ENCODE assay signal across 19 cellular contexts in genomic region chr15:44694416-44694815, GRCh38. TPM values are rescaled to one million over a fixed set of nuclear protein-coding genes. Genes with fewer than 3 reads are reported as not detected.
A peak's percentile ranks its signal among the peaks of the same experiment; 100 is the strongest.
DNase-seq lines count a peak whose midpoint lies in the region; ATAC-seq and TF ChIP-seq lines count a peak whose summit lies in the region.
"Had no signal": no experiment of that assay in that cellular context is flagged by ENCODE, and none has a peak within 500 bp of the region (broad histone marks: within the 10 kb centered on the region; RNA-seq: fewer than 3 reads in every experiment).

No MANE protein-coding gene starts in this region.

- H3K9ac ChIP-seq in OCI-LY1 (ENCODE audit: low read length), result no peak overlapping the region
- no peak overlapping the region for H3K9ac ChIP-seq in PC-3 (ENCODE audit: low read length)

- no TSS peak for BruUV-seq in PC-3 (replicated peaks; lab: Mats Ljungman, UMichigan)

- intact Hi-C loops in CD8-positive, alpha-beta T cell (cut with DNase I, micrococcal nuclease), result no loop called here
- intact Hi-C loops in PC-3 (cut with micrococcal nuclease), result no loop called here

- ATAC-seq in CD8-positive, alpha-beta T cell, result no peak
- ATAC-seq in PC-3 (no peak), HG02852 (IDR thresholded peaks at IDR 0.05; ENCODE audit: unreplicated experiment) (no peak)

- H3K9me3 Mint-ChIP-seq in CD8-positive, alpha-beta T cell, result peaks cover 7% of the 10 kb centered on the region
- H3K9me3 Mint-ChIP-seq in immature natural killer cell, result peaks cover 0 to 1% (median under 1%) of the 10 kb centered on the region in 6 donors

- H3K79me2 ChIP-seq in OCI-LY1 (ENCODE audit: insufficient read depth, low read length), result no peaks in the 10 kb centered on the region
- H3K79me2 ChIP-seq in PC-3 (ENCODE audit: low read length), result no peaks in the 10 kb centered on the region

- H3K4me1 Mint-ChIP-seq in CD8-positive, alpha-beta T cell (ENCODE audit: low read depth), result peaks cover 45% of the 10 kb centered on the region
- peaks cover 15 to 33% of the 10 kb centered on the region in 2 donors for H3K4me1 Mint-ChIP-seq in immature natural killer cell

- no peak overlapping the region for H3K27ac ChIP-seq in CD8-positive, alpha-beta T cell (ENCODE audit: low read depth, low read length)
- H3K27ac ChIP-seq in OCI-LY1 (ENCODE audit: low read depth, low read length, poor library complexity, severe bottlenecking) (no peak overlapping the region), PC-3 (ENCODE audit: low read length) (no peak overlapping the region)

- H3K4me3 Mint-ChIP-seq in CD8-positive, alpha-beta T cell, result no peak overlapping the region
- no peak overlapping the region for H3K4me3 Mint-ChIP-seq in immature natural killer cell
- H3K4me3 Mint-ChIP-seq: CD14-positive monocyte had no signal

- POLR2A ChIA-PET in CD8-positive, alpha-beta T cell (lab: Charles Lee), result interaction anchor here (1.2 to 8.1 kb wide), 4 partner anchors 11 to 32 kb away, joined by 3 to 68 read pairs (median 4); partner anchors contain the start of genes B2M and PATL2
- POLR2A ChIA-PET in PC-3 (lab: Charles Lee; ENCODE audit: unreplicated experiment), result no interaction called here

- H3K4me3 ChIP-seq in AG10803 (ENCODE audit: low read length) (no peak overlapping the region), OCI-LY1 (ENCODE audit: low read depth, low read length, poor library complexity, severe bottlenecking) (no peak overlapping the region), PC-3 (ENCODE audit: low read length) (no peak overlapping the region)
- H3K4me3 ChIP-seq in CD8-positive, alpha-beta T cell (ENCODE audit: low read depth, low read length), result no peak overlapping the region
- H3K4me3 ChIP-seq: HAP-1 had no signal

- peaks cover 6% of the 10 kb centered on the region for H3K4me1 ChIP-seq in CD8-positive, alpha-beta T cell (ENCODE audit: insufficient read depth, low read length)
- peaks cover 8% of the 10 kb centered on the region for H3K4me1 ChIP-seq in OCI-LY1 (ENCODE audit: insufficient read depth, low read length, severe bottlenecking)
- H3K4me1 ChIP-seq in PC-3 (ENCODE audit: insufficient read depth, low read length), result no peaks in the 10 kb centered on the region

- H3K27me3 ChIP-seq in CD8-positive, alpha-beta T cell (ENCODE audit: insufficient read depth, low read length), result no peaks in the 10 kb centered on the region
- H3K27me3 ChIP-seq in OCI-LY1 (ENCODE audit: insufficient read depth, low read length), result no peaks in the 10 kb centered on the region
- H3K27me3 ChIP-seq in PC-3 (ENCODE audit: low read length), result no peaks in the 10 kb centered on the region

- H3K4me2 ChIP-seq in OCI-LY1 (ENCODE audit: low read length), result no peak overlapping the region
- H3K4me2 ChIP-seq in PC-3 (ENCODE audit: low read length), result no peak overlapping the region

- peaks cover under 1% of the 10 kb centered on the region for H3K36me3 Mint-ChIP-seq in CD8-positive, alpha-beta T cell
- H3K36me3 Mint-ChIP-seq in immature natural killer cell, result peaks cover 0 to 12% (median 0%) of the 10 kb centered on the region in 3 donors
- H3K36me3 Mint-ChIP-seq: CD14-positive monocyte had no signal

- CTCF ChIA-PET in CD8-positive, alpha-beta T cell (lab: Charles Lee), result interaction anchor here (0.9 kb wide), 1 partner anchor 16 kb away, joined by 4 read pairs; the partner anchor contains the start of genes B2M and PATL2
- CTCF ChIA-PET in PC-3 (lab: Charles Lee), result interaction anchor here (0.6 kb wide), 1 partner anchor 13 kb away, joined by 4 read pairs; no protein-coding TSS in a partner anchor

- no peaks in the 10 kb centered on the region for H3K27me3 Mint-ChIP-seq in CD8-positive, alpha-beta T cell (ENCODE audit: low read depth)
- peaks cover 0 to 5% (median 2%) of the 10 kb centered on the region in 3 donors for H3K27me3 Mint-ChIP-seq in immature natural killer cell (ENCODE audit: low read depth in 3 of 3)

- H3F3A ChIP-seq in OCI-LY1 (ENCODE audit: insufficient read depth, low read length) (no peaks in the 10 kb centered on the region; the same call in 1 of the 2 replicates), PC-3 (ENCODE audit: low read length, unreplicated experiment) (no peaks in the 10 kb centered on the region)

- no peaks in the 10 kb centered on the region for H3K9me3 ChIP-seq in CD8-positive, alpha-beta T cell (ENCODE audit: low read length)
- no peaks in the 10 kb centered on the region for H3K9me3 ChIP-seq in OCI-LY1 (ENCODE audit: low read length)
- H3K9me3 ChIP-seq in PC-3 (ENCODE audit: low read length), result no peaks in the 10 kb centered on the region
- H3K9me3 ChIP-seq: HAP-1 had no signal

- TF ChIP-seq CTCF in AG10803 (conservative IDR thresholded peaks at IDR 0.05; ENCODE audit: low read length) (no peak), OCI-LY1 (IDR thresholded peaks at IDR 0.05; ENCODE audit: low read length) (no peak), PC-3 (conservative IDR thresholded peaks at IDR 0.05; ENCODE audit: low read depth, low read length) (no peak)
- no peak for TF ChIP-seq CTCF in CD8-positive, alpha-beta T cell (IDR thresholded peaks at IDR 0.05)

- H2AFZ ChIP-seq in OCI-LY1 (ENCODE audit: low read length) (peak overlapping the region; percentile 96), PC-3 (ENCODE audit: low read length) (no peak overlapping the region)

- H4K20me1 ChIP-seq in OCI-LY1 (ENCODE audit: insufficient read depth, low read length) (no peaks in the 10 kb centered on the region), PC-3 (ENCODE audit: low read length) (no peaks in the 10 kb centered on the region)

- H3K36me3 ChIP-seq in CD8-positive, alpha-beta T cell (ENCODE audit: insufficient read depth, low read length), result no peaks in the 10 kb centered on the region
- no peaks in the 10 kb centered on the region for H3K36me3 ChIP-seq in OCI-LY1 (ENCODE audit: insufficient read depth, low read length)
- no peaks in the 10 kb centered on the region for H3K36me3 ChIP-seq in PC-3 (ENCODE audit: low read depth, low read length)
- H3K36me3 ChIP-seq: HAP-1 had no signal

- DNase-seq in AG10803 (ENCODE audit: low read depth) (peak; percentile 30), immature natural killer cell (no peak), PC-3 (no peak), NCI-H1436 (lab: John Stamatoyannopoulos, UW) (no peak), NCI-H2029 (lab: John Stamatoyannopoulos, UW) (no peak)
- DNase-seq in CD8-positive, alpha-beta T cell, result no peak
- DNase-seq: Calu3, MM.1S, NCI-H1092, NCI-H146, NCI-H2081 treated with DMSO at 0.1 percent for 48 hours, NCI-H446 treated with DMSO at 0.1 percent for 48 hours, NCI-H69, Right ventricle myocardium superior, SW 1271 had no signal

- no peaks in the 10 kb centered on the region for H3K9me2 ChIP-seq in OCI-LY1 (ENCODE audit: low read depth, low read length)
- no peaks in the 10 kb centered on the region for H3K9me2 ChIP-seq in PC-3 (replicated peaks; ENCODE audit: low read length)

- H3K27ac Mint-ChIP-seq in CD8-positive, alpha-beta T cell, result peak overlapping the region; percentile 79
- peak overlapping the region in 4 of 6 donors; percentile 24 to 71 (median 40) for H3K27ac Mint-ChIP-seq in immature natural killer cell

RNA-seq across cellular contexts. Expression of gene PATL2, which starts 16.7 kb away (rescaled TPM):
- total RNA-seq in CD8-positive, alpha-beta T cell, result 10 to 100 TPM; 32.8 to 35.7 TPM
- 10 to 100 TPM; 24.8 to 49.1 (median 41.4) TPM for polyA plus RNA-seq in immature natural killer cell
- 0.15 TPM in 1 of 2 replicates, not detected in the other for total RNA-seq in PC-3 (2014; rRNA removed)

RNA-seq across cellular contexts. Expression of gene B2M, which starts 16.9 kb away (rescaled TPM):
- total RNA-seq in CD8-positive, alpha-beta T cell, result 1,000 to 10,000 TPM; 4,250 to 4,545 TPM
- over 10,000 TPM; 41,154 to 70,702 (median 45,494) TPM for polyA plus RNA-seq in immature natural killer cell
- total RNA-seq in PC-3 (2014; rRNA removed), result 476 and 608 TPM in 2 replicates

RNA-seq across cellular contexts. Expression of gene SPG11, which starts 31.0 kb away (rescaled TPM):
- 10 to 100 TPM; 41.9 to 42.4 TPM for total RNA-seq in CD8-positive, alpha-beta T cell
- 10 to 100 TPM; 22.0 to 37.3 (median 26.1) TPM for polyA plus RNA-seq in immature natural killer cell
- 37.2 and 54.1 TPM in 2 replicates for total RNA-seq in PC-3 (2014; rRNA removed)

RNA-seq across cellular contexts. Expression of gene TRIM69, which starts 41.9 kb away (rescaled TPM):
- total RNA-seq in CD8-positive, alpha-beta T cell, result 1 to 10 TPM; 9.5 to 9.7 TPM
- polyA plus RNA-seq in immature natural killer cell, result 10 to 100 TPM; 14.9 to 23.4 (median 19.0) TPM
- 8.2 and 10.8 TPM in 2 replicates for total RNA-seq in PC-3 (2014; rRNA removed)

Comparison
In these comparisons a context has a peak if more than half of its experiments do, and no peak if none do; other contexts are left out.
1. RNA of gene PATL2, which starts 16.7 kb away (total RNA-seq): 32.8 to 35.7 TPM in CD8-positive, alpha-beta T cell; 0.15 TPM in PC-3; every median in the first group is over 10 times any median in the second.